ENCODE assay signal across 34 cellular contexts in genomic region chr2:234804704-234805103, GRCh38.
"Had no signal": no experiment of that assay in that cellular context is flagged by ENCODE, and none has a peak within 500 bp of the region (broad histone marks: within the 10 kb centered on the region; RNA-seq: fewer than 3 reads in every experiment).

No MANE protein-coding gene starts in this region.

- DNase-seq: activated CD4-positive, alpha-beta memory T cell treated with anti-CD3 and anti-CD28 coated beads for 36 hours; activated CD4-positive, alpha-beta T cell treated with anti-CD3 and anti-CD28 coated beads for 36 hours; activated CD4-positive, alpha-beta T cell treated with anti-CD3 and anti-CD28 coated beads, Interleukin-2, amount 10 ng/mL, durations not matched to agents 24 days and 14 days; activated CD4-positive, CD25-positive, alpha-beta regulatory T cell; activated CD4-positive, CD25-positive, alpha-beta regulatory T cell treated with anti-CD3 and anti-CD28 coated beads, Interleukin-2, amount 50 U/mL, for 72 hours; activated CD8-positive, alpha-beta memory T cell treated with anti-CD3 and anti-CD28 coated beads, Interleukin-2, amount 10 ng/mL, durations not matched to agents 7 days and 5 days; activated CD8-positive, alpha-beta memory T cell treated with anti-CD3 and anti-CD28 coated beads, Interleukin-2, amount 50 U/mL, for 4 hours; activated CD8-positive, alpha-beta T cell treated with anti-CD3 and anti-CD28 coated beads, Interleukin-2, amount 10 ng/mL, durations not matched to agents 7 days and 5 days; activated effector memory CD4-positive, alpha-beta T cell treated with anti-CD3 and anti-CD28 coated beads, Interleukin-2, amount 50 U/mL, for 16 hours; activated naive CD4-positive, alpha-beta T cell treated with anti-CD3 and anti-CD28 coated beads for 36 hours; activated naive CD8-positive, alpha-beta T cell treated with anti-CD3 and anti-CD28 coated beads for 36 hours; activated naive CD8-positive, alpha-beta T cell treated with anti-CD3 and anti-CD28 coated beads, Interleukin-2, amount 50 U/mL, for 24 hours; activated T-cell treated with anti-CD3 and anti-CD28 coated beads, Interleukin-2, amount 50 U/mL, for 1 hour; activated T-cell treated with anti-CD3 and anti-CD28 coated beads, Interleukin-2, amount 50 U/mL, for 48 hours; amygdala; aorta; body of pancreas; cortex of kidney; dermis blood vessel endothelial cell; effector CD4-positive, alpha-beta T cell; effector memory CD8-positive, alpha-beta T cell; erythroblast; foreskin keratinocyte; gastrocnemius medialis; glutamatergic neuron; heart right ventricle; T-helper 2 cell had no signal

- H3K36me3 ChIP-seq: adrenal gland, cardiac muscle cell, esophagus muscularis mucosa, gastrocnemius medialis, heart right ventricle had no signal

- H3K9me3 ChIP-seq: adrenal gland, body of pancreas, gastrocnemius medialis had no signal

- H3K4me3 Mint-ChIP-seq: activated CD4-positive, alpha-beta memory T cell treated with anti-CD3 and anti-CD28 coated beads for 36 hours; activated CD4-positive, alpha-beta T cell treated with anti-CD3 and anti-CD28 coated beads for 36 hours; activated CD4-positive, alpha-beta T cell treated with anti-CD3 and anti-CD28 coated beads, Interleukin-2, amount 10 ng/mL, durations not matched to agents 24 days and 14 days; activated CD8-positive, alpha-beta memory T cell treated with anti-CD3 and anti-CD28 coated beads, Interleukin-2, amount 10 ng/mL, durations not matched to agents 7 days and 5 days; activated CD8-positive, alpha-beta T cell treated with anti-CD3 and anti-CD28 coated beads, Interleukin-2, amount 10 ng/mL, durations not matched to agents 7 days and 5 days; activated naive CD4-positive, alpha-beta T cell treated with anti-CD3 and anti-CD28 coated beads for 36 hours; activated naive CD4-positive, alpha-beta T cell treated with anti-CD3 and anti-CD28 coated beads, Interleukin-2, amount 50 U/mL, for 24 hours; activated naive CD8-positive, alpha-beta T cell treated with anti-CD3 and anti-CD28 coated beads for 36 hours; activated naive CD8-positive, alpha-beta T cell treated with anti-CD3 and anti-CD28 coated beads, Interleukin-2, amount 50 U/mL, for 24 hours; activated T-helper 1 cell treated with anti-CD3 and anti-CD28 coated beads, Interleukin-12 subunit alpha, Interleukin-12 subunit beta, Interleukin-2, Interleukin-4 antibody, amounts not matched to agents 30 ng/mL and 10 ng/mL and 1 ng/mL, durations not matched to agents 14 hours and 24 hours and 36 hours; central memory CD8-positive, alpha-beta T cell; effector memory CD8-positive, alpha-beta T cell had no signal

- H3K4me1 ChIP-seq: adrenal gland, body of pancreas, esophagus muscularis mucosa, foreskin keratinocyte, gastrocnemius medialis, heart right ventricle had no signal

- H3K9me3 Mint-ChIP-seq: activated CD4-positive, alpha-beta memory T cell treated with anti-CD3 and anti-CD28 coated beads for 36 hours; activated CD4-positive, alpha-beta T cell treated with anti-CD3 and anti-CD28 coated beads, Interleukin-2, amount 10 ng/mL, durations not matched to agents 24 days and 14 days; activated naive CD4-positive, alpha-beta T cell treated with anti-CD3 and anti-CD28 coated beads for 36 hours; activated naive CD4-positive, alpha-beta T cell treated with anti-CD3 and anti-CD28 coated beads, Interleukin-2, amount 50 U/mL, for 24 hours; activated naive CD8-positive, alpha-beta T cell treated with anti-CD3 and anti-CD28 coated beads for 36 hours; activated naive CD8-positive, alpha-beta T cell treated with anti-CD3 and anti-CD28 coated beads, Interleukin-2, amount 50 U/mL, for 24 hours; activated T-helper 1 cell treated with anti-CD3 and anti-CD28 coated beads, Interleukin-12 subunit alpha, Interleukin-12 subunit beta, Interleukin-2, Interleukin-4 antibody, amounts not matched to agents 30 ng/mL and 10 ng/mL and 1 ng/mL, durations not matched to agents 14 hours and 24 hours and 36 hours; activated T-helper 2 cell treated with anti-CD3 and anti-CD28 coated beads, Interferon-gamma antibody, Interleukin-2, Interleukin-4, amounts not matched to agents 10 μg/mL and 5 μg/mL and 100 μg/mL, durations not matched to agents 14 hours and 24 hours and 36 hours; central memory CD8-positive, alpha-beta T cell; effector memory CD8-positive, alpha-beta T cell had no signal

- H3K27ac Mint-ChIP-seq: activated CD4-positive, alpha-beta memory T cell treated with anti-CD3 and anti-CD28 coated beads for 36 hours; activated CD4-positive, alpha-beta T cell treated with anti-CD3 and anti-CD28 coated beads for 36 hours; activated CD4-positive, alpha-beta T cell treated with anti-CD3 and anti-CD28 coated beads, Interleukin-2, amount 10 ng/mL, durations not matched to agents 24 days and 14 days; activated CD8-positive, alpha-beta memory T cell treated with anti-CD3 and anti-CD28 coated beads, Interleukin-2, amount 10 ng/mL, durations not matched to agents 7 days and 5 days; activated CD8-positive, alpha-beta T cell treated with anti-CD3 and anti-CD28 coated beads, Interleukin-2, amount 10 ng/mL, durations not matched to agents 7 days and 5 days; activated naive CD4-positive, alpha-beta T cell treated with anti-CD3 and anti-CD28 coated beads for 36 hours; activated naive CD4-positive, alpha-beta T cell treated with anti-CD3 and anti-CD28 coated beads, Interleukin-2, amount 50 U/mL, for 24 hours; activated naive CD8-positive, alpha-beta T cell treated with anti-CD3 and anti-CD28 coated beads for 36 hours; activated naive CD8-positive, alpha-beta T cell treated with anti-CD3 and anti-CD28 coated beads, Interleukin-2, amount 50 U/mL, for 24 hours; activated T-helper 1 cell treated with anti-CD3 and anti-CD28 coated beads, Interleukin-12 subunit alpha, Interleukin-12 subunit beta, Interleukin-2, Interleukin-4 antibody, amounts not matched to agents 30 ng/mL and 10 ng/mL and 1 ng/mL, durations not matched to agents 14 hours and 24 hours and 36 hours; activated T-helper 2 cell treated with anti-CD3 and anti-CD28 coated beads, Interferon-gamma antibody, Interleukin-2, Interleukin-4, amounts not matched to agents 10 μg/mL and 5 μg/mL and 100 μg/mL, durations not matched to agents 14 hours and 24 hours and 36 hours; effector memory CD8-positive, alpha-beta T cell had no signal

- H3K27me3 ChIP-seq: adrenal gland, body of pancreas, cardiac muscle cell, gastrocnemius medialis had no signal

- ATAC-seq: activated CD4-positive, alpha-beta T cell treated with anti-CD3 and anti-CD28 coated beads for 36 hours; activated CD8-positive, alpha-beta memory T cell treated with anti-CD3 and anti-CD28 coated beads, Interleukin-2, amount 10 ng/mL, durations not matched to agents 7 days and 5 days; activated CD8-positive, alpha-beta T cell treated with anti-CD3 and anti-CD28 coated beads, Interleukin-2, amount 10 ng/mL, durations not matched to agents 7 days and 5 days; activated naive CD8-positive, alpha-beta T cell treated with anti-CD3 and anti-CD28 coated beads, Interleukin-2, amount 50 U/mL, for 24 hours; body of pancreas; effector memory CD8-positive, alpha-beta T cell; foreskin keratinocyte; gastrocnemius medialis; heart right ventricle had no signal

- H3K4me1 Mint-ChIP-seq: activated CD4-positive, alpha-beta T cell treated with anti-CD3 and anti-CD28 coated beads for 36 hours; activated CD4-positive, alpha-beta T cell treated with anti-CD3 and anti-CD28 coated beads, Interleukin-2, amount 10 ng/mL, durations not matched to agents 24 days and 14 days; activated CD8-positive, alpha-beta memory T cell treated with anti-CD3 and anti-CD28 coated beads, Interleukin-2, amount 10 ng/mL, durations not matched to agents 7 days and 5 days; activated naive CD4-positive, alpha-beta T cell treated with anti-CD3 and anti-CD28 coated beads, Interleukin-2, amount 50 U/mL, for 24 hours; activated naive CD8-positive, alpha-beta T cell treated with anti-CD3 and anti-CD28 coated beads for 36 hours; activated naive CD8-positive, alpha-beta T cell treated with anti-CD3 and anti-CD28 coated beads, Interleukin-2, amount 50 U/mL, for 24 hours; central memory CD8-positive, alpha-beta T cell had no signal

- H3K27ac ChIP-seq: adrenal gland, body of pancreas, cardiac muscle cell, esophagus muscularis mucosa, foreskin keratinocyte, gastrocnemius medialis, heart right ventricle had no signal

- H3K4me3 ChIP-seq: adrenal gland, body of pancreas, cardiac muscle cell, esophagus muscularis mucosa, gastrocnemius medialis, heart right ventricle had no signal

- H3K36me3 Mint-ChIP-seq: activated CD4-positive, alpha-beta memory T cell treated with anti-CD3 and anti-CD28 coated beads for 36 hours; activated CD8-positive, alpha-beta memory T cell treated with anti-CD3 and anti-CD28 coated beads, Interleukin-2, amount 10 ng/mL, durations not matched to agents 7 days and 5 days; activated naive CD4-positive, alpha-beta T cell treated with anti-CD3 and anti-CD28 coated beads, Interleukin-2, amount 50 U/mL, for 24 hours; activated naive CD8-positive, alpha-beta T cell treated with anti-CD3 and anti-CD28 coated beads for 36 hours had no signal
